ENCODE assay signal across 10 cellular contexts in the genomic region with DNA sequence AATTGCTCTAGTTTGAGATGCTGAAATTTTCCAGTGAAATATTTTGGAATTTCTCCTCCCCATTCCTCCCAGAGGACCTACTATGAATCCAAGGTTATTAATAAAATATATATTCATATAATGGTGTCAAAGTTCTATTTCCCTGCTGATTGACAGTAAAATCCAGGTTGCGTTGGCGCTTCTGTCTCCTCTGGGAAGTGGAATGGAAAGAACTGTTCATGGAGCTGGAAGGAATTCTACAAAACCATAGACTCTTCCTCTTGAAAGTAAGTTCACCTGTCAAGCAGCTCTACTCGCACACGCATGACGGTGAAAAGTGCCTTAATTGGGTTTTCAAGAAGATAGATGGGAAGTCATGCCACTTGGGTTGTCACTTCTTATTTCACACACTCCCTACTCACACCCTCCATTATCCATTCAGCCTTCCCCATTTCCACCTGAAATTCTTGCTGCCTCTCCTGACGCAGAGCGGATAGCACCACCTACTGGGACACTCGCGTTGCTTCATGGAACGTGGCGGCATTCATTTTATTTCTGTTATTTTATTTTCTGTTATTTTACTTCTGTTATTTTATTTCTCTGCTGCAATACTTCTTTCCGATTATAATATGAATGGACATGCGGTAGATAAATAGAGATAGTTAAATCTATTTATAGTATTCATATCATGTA.
DNase-seq lines count a peak whose midpoint lies in the region; ATAC-seq and TF ChIP-seq lines count a peak whose summit lies in the region.
"Had no signal": no experiment of that assay in that cellular context is flagged by ENCODE, and none has a peak within 500 bp of the region (broad histone marks: within the 10 kb centered on the region; RNA-seq: fewer than 3 reads in every experiment).

No MANE protein-coding gene starts in this region.

- no peak for DNase-seq in AG09319 (ENCODE audit: extremely low read depth, low read depth)
- DNase-seq in H4 (ENCODE audit: low spot score): peak; percentile 40
- peak; percentile 43 for DNase-seq in SK-MEL-5 (ENCODE audit: low read depth, low spot score)
- peak; percentile 3 for DNase-seq in kidney glomerular epithelial cell (lab: John Stamatoyannopoulos, UW)
- no peak for DNase-seq in central memory CD4-positive, alpha-beta T cell
- no peak for DNase-seq in HCEC 1CT
- DNase-seq: activated naive CD4-positive, alpha-beta T cell treated with anti-CD3 and anti-CD28 coated beads for 36 hours; NCI-H1436 had no signal

- peak; percentile 32 for TF ChIP-seq CTCF in AG09319 (IDR thresholded peaks at IDR 0.05; ENCODE audit: low read depth, low read length)

- in situ Hi-C loops in SK-MEL-5 (cut with HindIII; ENCODE audit: low pct_unique_long_range_greater_than_20kb, low sequenced_read_pairs): no loop called here

- ATAC-seq in GM19455 (IDR thresholded peaks at IDR 0.05; ENCODE audit: unreplicated experiment): no peak
- ATAC-seq in HG02571 (IDR thresholded peaks at IDR 0.05; ENCODE audit: unreplicated experiment): no peak

Comparison
In these comparisons a context has a peak if more than half of its experiments do, and no peak if none do; other contexts are left out.
1. DNase-seq: peak in H4 (single experiment), SK-MEL-5 (single experiment) and kidney glomerular epithelial cell (single experiment); none in AG09319 (single experiment), central memory CD4-positive, alpha-beta T cell (single experiment) and HCEC 1CT (single experiment).